In the genomic region with DNA sequence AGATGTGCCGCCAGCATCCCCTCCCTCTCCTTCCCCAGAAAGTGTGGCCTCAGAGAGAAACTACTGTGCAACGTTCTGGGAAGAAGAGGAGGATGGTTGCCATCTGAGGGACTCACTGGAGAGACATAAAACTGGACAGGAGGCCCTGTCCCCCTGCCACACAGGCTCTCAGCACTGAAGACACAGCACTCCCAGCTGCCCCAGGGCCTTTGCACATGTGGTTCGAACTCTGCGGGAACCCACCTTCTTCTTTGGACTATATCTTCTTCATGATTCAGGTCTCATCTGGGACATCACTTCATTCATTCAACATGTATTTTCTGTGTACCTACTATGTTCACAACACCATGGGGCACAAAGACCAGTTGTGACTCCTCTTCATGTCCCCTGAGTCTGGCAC, we compare ENCODE assay signal across 10 cellular contexts. TPM values are rescaled to one million over a fixed set of nuclear protein-coding genes. Genes with fewer than 3 reads are reported as not detected.
"Had no signal": no experiment of that assay in that cellular context is flagged by ENCODE, and none has a peak within 500 bp of the region (broad histone marks: within the 10 kb centered on the region; RNA-seq: fewer than 3 reads in every experiment).

No MANE protein-coding gene starts in this region.

- H3K4me2 ChIP-seq: GM23338, KMS-11 had no signal

- H2AFZ ChIP-seq: GM23338 had no signal

- H3K4me1 ChIP-seq: HAP-1 had no signal

- H3K4me3 ChIP-seq: GM23338, HAP-1 had no signal

- DNase-seq: H7, IMR-90, KBM-7 had no signal

- H3K9me3 ChIP-seq: HAP-1 had no signal

- H3K36me3 ChIP-seq: HAP-1 had no signal

- ATAC-seq: GM23338, HCT116 had no signal

- H3K27ac ChIP-seq: KMS-11 had no signal

- FAIRE-seq: HTR-8/SVneo had no signal

- H3K9ac ChIP-seq: KMS-11 had no signal

RNA-seq across cellular contexts. Expression of gene IGSF21, which starts 17.4 kb away (rescaled TPM):
- total RNA-seq: H4, HT-29, IMR-90 had no signal
- polyA plus RNA-seq: IMR-90 had no signal
